In genomic region chr15:56243774-56244236, GRCh38 we compare ENCODE assay signal across 8 cellular contexts. TPM values are rescaled to one million over a fixed set of nuclear protein-coding genes. Genes with fewer than 3 reads are reported as not detected.
A peak's percentile ranks its signal among the peaks of the same experiment; 100 is the strongest.
DNase-seq lines count a peak whose midpoint lies in the region; ATAC-seq and TF ChIP-seq lines count a peak whose summit lies in the region.

Gene RFX7, minus strand, starts transcription at chr15:56243879. Its CDS starts 594 bp downstream, at chr15:56243285.

- H3K27me3 ChIP-seq in AG04450 (ENCODE audit: control insufficient read depth, insufficient read depth, low read length): no peaks in the 10 kb centered on the region

- POLR2A ChIA-PET in AG04450 (lab: Yijun Ruan, JAX): interaction anchor here (0.6 kb wide), 1 partner anchor 96 kb away, joined by 3 read pairs; no protein-coding TSS in a partner anchor

- no peak for TF ChIP-seq CTCF in AG04450 (IDR thresholded peaks at IDR 0.05; ENCODE audit: low read depth, low read length)

- DNase-seq in AG04450 (ENCODE audit: low read depth, low spot score): peak; percentile 26
- peak; percentile 39 for DNase-seq in NOMO-1 treated with DMSO at 0.1 percent for 48 hours (lab: John Stamatoyannopoulos, UW; ENCODE audit: unreplicated experiment)
- peak; percentile 88 for DNase-seq in activated CD8-positive, alpha-beta memory T cell treated with anti-CD3 and anti-CD28 coated beads, Interleukin-2, amount 50 U/mL, for 48 hours
- DNase-seq in epidermal melanocyte (ENCODE audit: insufficient read length, low spot score): peak; percentile 59
- DNase-seq in middle frontal gyrus (ENCODE audit: extremely low spot score, low spot score): peak; percentile 37
- peak; percentile 62 to 67 for DNase-seq in stimulated activated CD8-positive, alpha-beta memory T cell treated with anti-CD3 and anti-CD28 coated beads, Interleukin-15, amount 100 ng/mL, for 48 hours (ENCODE audit: low read depth in 2 of 2)

- CTCF ChIA-PET in AG04450 (lab: Charles Lee): interaction anchor here (0.8 to 2.1 kb wide), 4 partner anchors 12 to 190 kb away, joined by 3 to 9 read pairs (median 4); no protein-coding TSS in a partner anchor

- H3K9me3 ChIP-seq in AG04450 (ENCODE audit: control insufficient read depth, insufficient read depth, low read length): no peaks in the 10 kb centered on the region

- peak within 1 kb of the TSS; percentile 75 for H3K4me3 ChIP-seq in AG04450 (ENCODE audit: low read depth, low read length)

- H3K27ac ChIP-seq in AG04450 (ENCODE audit: low read depth, low read length): peak within 1 kb of the TSS; percentile 49

- ATAC-seq in GM18909 (IDR thresholded peaks at IDR 0.05; ENCODE audit: poor library complexity, unreplicated experiment): peak; percentile 60
- peak; percentile 53 for ATAC-seq in HG03196 (IDR thresholded peaks at IDR 0.05; ENCODE audit: unreplicated experiment)

RNA-seq across cellular contexts. Expression of gene RFX7, which starts in this region (rescaled TPM):
- polyA plus RNA-seq in AG04450 (2011; rRNA removed): 9.1 and 10.5 TPM in 2 replicates
- 32.9 and 37.7 TPM in 2 replicates for polyA minus RNA-seq in AG04450 (2011; rRNA and poly(A)+ RNA removed)

Comparison
In these comparisons a context has a peak if more than half of its experiments do, and no peak if none do; other contexts are left out.
1. Peak in every context shown above with its lines: DNase-seq, ATAC-seq, H3K4me3 ChIP-seq and H3K27ac ChIP-seq.
2. DNase-seq: peak in every context shown above with its lines; median percentile 88 in activated CD8-positive, alpha-beta memory T cell treated with anti-CD3 and anti-CD28 coated beads, Interleukin-2, amount 50 U/mL, for 48 hours; 64 in stimulated activated CD8-positive, alpha-beta memory T cell treated with anti-CD3 and anti-CD28 coated beads, Interleukin-15, amount 100 ng/mL, for 48 hours; 59 in epidermal melanocyte; 39 in NOMO-1 treated with DMSO at 0.1 percent for 48 hours; 37 in middle frontal gyrus; 26 in AG04450.